In genomic region chr12:49188916-49189367, GRCh38 we compare ENCODE assay signal across 8 cellular contexts. TPM values are rescaled to one million over a fixed set of nuclear protein-coding genes. Genes with fewer than 3 reads are reported as not detected.
DNase-seq lines count a peak whose midpoint lies in the region; ATAC-seq and TF ChIP-seq lines count a peak whose summit lies in the region.

Gene TUBA1A (minus strand): TSS chr12:49189080. CDS start chr12:49188979, 101 bp downstream.

- H3K4me3 Mint-ChIP-seq in T-cell: peak within 1 kb of the TSS; percentile 94 to 98 (median 98)

- TF ChIP-seq CTCF in GM12875 (IDR thresholded peaks at IDR 0.05; ENCODE audit: borderline replicate concordance, insufficient read depth, low read depth, low read length) (no peak), heart right ventricle (IDR thresholded peaks at IDR 0.05) (peak in 1 of 9 donors; percentile 16)

- H3K27ac Mint-ChIP-seq in T-cell: peak within 1 kb of the TSS; percentile 99

- H3K27me3 ChIP-seq in heart right ventricle: no peaks in the 10 kb centered on the region

- no peaks in the 10 kb centered on the region for H3K27me3 Mint-ChIP-seq in T-cell

- H3K4me3 ChIP-seq in GM12875 (ENCODE audit: low read depth, low read length): peak within 1 kb of the TSS; percentile 62
- peak within 1 kb of the TSS; percentile 60 to 98 (median 87) for H3K4me3 ChIP-seq in heart right ventricle

- peaks cover 27% of the 10 kb centered on the region for H3K36me3 Mint-ChIP-seq in T-cell

- 0 to 1% methylated on average over 26 of the region's 26 CpGs for WGBS in heart right ventricle, 2 donors

- POLR2A ChIA-PET in T-cell (lab: Charles Lee): interaction anchor here (0.5 to 4.2 kb wide), 12 partner anchors 11 to 641 kb away, joined by 3 to 61 read pairs (median 3); partner anchors contain the start of genes TUBA1B (in 2 of the 2) and ARF3 (in 1 of the 2)

- no peaks in the 10 kb centered on the region for H3K9me3 Mint-ChIP-seq in T-cell

- no peaks in the 10 kb centered on the region for H3K9me3 ChIP-seq in heart right ventricle

- peak within 1 kb of the TSS; percentile 90 to 100 (median 99) for H3K27ac ChIP-seq in heart right ventricle

- peaks cover 0 to 36% (median 21%) of the 10 kb centered on the region in 9 donors for H3K36me3 ChIP-seq in heart right ventricle

- intact Hi-C loops in heart right ventricle (cut with DNase I) (loop anchor here (1.0 to 10.0 kb wide), 11 partner anchors 43 to 129 kb away; partner anchors contain the start of genes TUBA1B (in 9 of the 10), KMT2D (in 2 of the 10) and RHEBL1 (in 1 of the 10)), posterior vena cava (cut with DNase I) (loop anchor here (1.0 to 10.0 kb wide), 4 partner anchors 45 to 58 kb away; partner anchors contain the start of gene TUBA1B (in 2 of the 2))

- DNase-seq in NCI-H1417 treated with DMSO at 0.1 percent for 48 hours (lab: John Stamatoyannopoulos, UW) (peak; percentile 100), T-cell (peak; percentile 86 to 99 (median 97)), amniotic epithelial cell (ENCODE audit: low read depth) (peak; percentile 99), heart right ventricle (peak; percentile 86 to 96), posterior vena cava (ENCODE audit: low spot score) (peak; percentile 97), ureter (ENCODE audit: low spot score) (peak; percentile 92)

- ATAC-seq in HG02763 (IDR thresholded peaks at IDR 0.05; ENCODE audit: unreplicated experiment) (peak; percentile 86), T-cell (replicated peaks in 1 of 4) (peak; percentile 87 to 91 (median 90)), heart right ventricle (peak; percentile 91 to 95 (median 93))

- CTCF ChIA-PET in T-cell (lab: Charles Lee): interaction anchor here (0.9 to 2.1 kb wide), 4 partner anchors 13 to 59 kb away, joined by 3 to 18 read pairs (median 10); partner anchors contain the start of gene TUBA1B (in 1 of the 2)

- H3K4me1 Mint-ChIP-seq in T-cell: peaks cover 26 to 29% (median 27%) of the 10 kb centered on the region in 3 donors

- H3K4me1 ChIP-seq in heart right ventricle: peaks cover 5 to 33% (median 30%) of the 10 kb centered on the region in 9 donors

RNA-seq across cellular contexts. Expression of gene TUBA1A, which starts in this region (rescaled TPM):
- total RNA-seq in T-cell (100 to 1,000 TPM in 3 of 5 donors, 10 to 100 TPM in 2; 89.3 to 310 (median 100) TPM), heart right ventricle (100 to 1,000 TPM in 8 of 10 donors, 10 to 100 TPM in 2; 93.9 to 258 (median 134) TPM), posterior vena cava (100 to 1,000 TPM; 240 to 247 TPM), ureter (107 TPM)
- polyA plus RNA-seq in heart right ventricle: 100 to 1,000 TPM in 1 of 2 donors, 10 to 100 TPM in 1; 45.2 to 287 TPM

Comparison
In these comparisons a context has a peak if more than half of its experiments do, and no peak if none do; other contexts are left out.
1. Peak in every context shown above with its lines: DNase-seq, ATAC-seq, H3K4me3 ChIP-seq and H3K27ac ChIP-seq.